ENCODE assay signal across 12 cellular contexts in genomic region chr10:454860-455259, GRCh38.
DNase-seq lines count a peak whose midpoint lies in the region; ATAC-seq and TF ChIP-seq lines count a peak whose summit lies in the region.
"Had no signal": no experiment of that assay in that cellular context is flagged by ENCODE, and none has a peak within 500 bp of the region (broad histone marks: within the 10 kb centered on the region; RNA-seq: fewer than 3 reads in every experiment).

No MANE protein-coding gene starts in this region.

- TF ChIP-seq RAD21 in Ishikawa (IDR thresholded peaks at IDR 0.05; ENCODE audit: low read depth) = no peak

- H3K36me3 Mint-ChIP-seq in chondrocyte (ENCODE audit: low read depth) (no peaks in the 10 kb centered on the region), GM23338 (ENCODE audit: low read depth) (no peaks in the 10 kb centered on the region; the same call in 2 of the 3 replicates)

- H3F3A ChIP-seq in GM23338 (replicated peaks; ENCODE audit: low read depth) = no peaks in the 10 kb centered on the region

- H3K9me3 Mint-ChIP-seq in chondrocyte (ENCODE audit: low read depth) (no peaks in the 10 kb centered on the region), GM23338 (no peaks in the 10 kb centered on the region)
- H3K9me3 Mint-ChIP-seq: T-helper 1 cell treated with Interleukin-12 subunit alpha and Interleukin-12 subunit beta and Interleukin-4 antibody, amounts not matched to agents 30 μg/mL and 1 μg/mL, for 36 hours had no signal

- H3K27me3 Mint-ChIP-seq in chondrocyte (ENCODE audit: low read depth) (no peaks in the 10 kb centered on the region), GM23338 (ENCODE audit: insufficient read depth, low read depth, poor library complexity) (peaks cover 6% of the 10 kb centered on the region)

- H3K4me1 ChIP-seq in muscle layer of colon (ENCODE audit: insufficient read depth, low read length) (peaks cover 74% of the 10 kb centered on the region), GM23338 (ENCODE audit: insufficient read depth) (no peaks in the 10 kb centered on the region)

- no peaks in the 10 kb centered on the region for H3K36me3 ChIP-seq in muscle layer of colon (ENCODE audit: insufficient read depth, low read length)
- H3K36me3 ChIP-seq in GM23338 (ENCODE audit: insufficient read depth) = no peaks in the 10 kb centered on the region

- H3K79me2 ChIP-seq in GM23338 (replicated peaks; ENCODE audit: insufficient read depth) = no peaks in the 10 kb centered on the region

- H3K27ac ChIP-seq in muscle layer of colon (ENCODE audit: low read depth, low read length) (peak overlapping the region; percentile 66), GM23338 (ENCODE audit: low read depth) (no peak overlapping the region)

- ATAC-seq in GM23338 (no peak), HG02798 (IDR thresholded peaks at IDR 0.05; ENCODE audit: poor library complexity, unreplicated experiment) (no peak)
- ATAC-seq: GM12878 had no signal

- peak; percentile 68 for DNase-seq in AG09309 (ENCODE audit: low read depth)
- DNase-seq in chondrocyte (ENCODE audit: low spot score) = no peak
- no peak for DNase-seq in GM23338 (ENCODE audit: low spot score)
- DNase-seq in COLO668 (lab: John Stamatoyannopoulos, UW; ENCODE audit: unreplicated experiment) = no peak
- no peak for DNase-seq in NCI-H1694 treated with DMSO at 0.1 percent for 48 hours (lab: John Stamatoyannopoulos, UW)
- DNase-seq: effector memory CD4-positive, alpha-beta T cell; stimulated activated CD4-positive, alpha-beta T cell treated with anti-CD3 and anti-CD28 coated beads, Interleukin-1b, Interleukin-23, amount 100 ng/mL, for 48 hours had no signal

- H4K20me1 ChIP-seq in GM23338 (replicated peaks; ENCODE audit: insufficient read depth) = no peaks in the 10 kb centered on the region; the same call in 1 of the 2 replicates

- H3K27ac Mint-ChIP-seq in chondrocyte (ENCODE audit: unreplicated experiment) (peak overlapping the region; percentile 95), GM23338 (no peak overlapping the region)
- H3K27ac Mint-ChIP-seq: T-helper 1 cell treated with Interleukin-12 subunit alpha and Interleukin-12 subunit beta and Interleukin-4 antibody, amounts not matched to agents 30 μg/mL and 1 μg/mL, for 36 hours had no signal

- H3K9me3 ChIP-seq in muscle layer of colon (ENCODE audit: low read length) = no peaks in the 10 kb centered on the region

- H3K4me3 ChIP-seq in AG09309 (ENCODE audit: control insufficient read depth, low read depth, low read length) (no peak overlapping the region), muscle layer of colon (ENCODE audit: low read depth in 1 of 2, low read length in 2 of 2) (no peak overlapping the region), GM23338 (no peak overlapping the region)
- H3K4me3 ChIP-seq: GM12878 had no signal

- H3K4me3 Mint-ChIP-seq in chondrocyte (ENCODE audit: unreplicated experiment) (peak overlapping the region; percentile 17), GM23338 (no peak overlapping the region)
- H3K4me3 Mint-ChIP-seq: T-helper 1 cell treated with Interleukin-12 subunit alpha and Interleukin-12 subunit beta and Interleukin-4 antibody, amounts not matched to agents 30 μg/mL and 1 μg/mL, for 36 hours had no signal

- H3K9ac ChIP-seq in muscle layer of colon (ENCODE audit: low read length) = no peak overlapping the region

- H3K4me2 ChIP-seq in GM23338 = no peak overlapping the region

- no peaks in the 10 kb centered on the region for H3K9me2 ChIP-seq in GM23338 (ENCODE audit: insufficient read depth)

- H2AFZ ChIP-seq in GM23338 = no peak overlapping the region

- H3K4me1 Mint-ChIP-seq in chondrocyte (ENCODE audit: low read depth) (peaks cover 65% of the 10 kb centered on the region), GM23338 (peaks cover 18% of the 10 kb centered on the region)

- no peak for TF ChIP-seq EP300 in Ishikawa (IDR thresholded peaks at IDR 0.05; ENCODE audit: borderline replicate concordance)

- H3K27me3 ChIP-seq in muscle layer of colon (ENCODE audit: control insufficient read depth in 1 of 2, insufficient read depth in 2 of 2, low read length in 2 of 2) = no peaks in the 10 kb centered on the region
- no peaks in the 10 kb centered on the region for H3K27me3 ChIP-seq in GM23338 (ENCODE audit: insufficient read depth)

- TF ChIP-seq CTCF in AG09309 (IDR thresholded peaks at IDR 0.05; ENCODE audit: control insufficient read depth, insufficient read depth, low read depth, low read length, missing control alignments) (no peak), chondrocyte (IDR thresholded peaks at IDR 0.05) (no peak), GM23338 (conservative IDR thresholded peaks at IDR 0.05; ENCODE audit: low read depth in 2 of 2) (no peak)

TF ChIP-seq in Ishikawa, 13 proteins besides CTCF, POLR2A, EP300 and RAD21 (continues in another document):
- peak; percentile 47; the same call in 1 of the 2 replicates for TF ChIP-seq TEAD4 (IDR thresholded peaks at IDR 0.05)
- TF ChIP-seq FOXM1 (IDR thresholded peaks at IDR 0.05; ENCODE audit: borderline replicate concordance, low read depth) = no peak
- TF ChIP-seq TCF12 (IDR thresholded peaks at IDR 0.05; ENCODE audit: low read depth) = no peak
- TF ChIP-seq REST (IDR thresholded peaks at IDR 0.05; ENCODE audit: low read depth) = peak; percentile 41; the same call in 1 of the 2 replicates
- TF ChIP-seq MAX (IDR thresholded peaks at IDR 0.05) = no peak

TF ChIP-seq in GM23338, 12 proteins besides CTCF, POLR2A, EP300 and RAD21 (continues in another document):
- TF ChIP-seq STAT1 (IDR thresholded peaks at IDR 0.05; ENCODE audit: unreplicated experiment) (no peak), EZH2 (IDR thresholded peaks at IDR 0.05; ENCODE audit: low read depth, unreplicated experiment) (no peak), ZNF462 (CRISPR knock-in tag; IDR thresholded peaks at IDR 0.05) (no peak), ZNF114 (CRISPR knock-in tag; IDR thresholded peaks at IDR 0.05) (no peak)
